Comparison of ENCODE assay signal across 31 cellular contexts in genomic region chr11:30815619-30816018, GRCh38.
"Had no signal": no experiment of that assay in that cellular context is flagged by ENCODE, and none has a peak within 500 bp of the region (broad histone marks: within the 10 kb centered on the region; RNA-seq: fewer than 3 reads in every experiment).

No MANE protein-coding gene starts in this region.

- DNase-seq: activated CD4-positive, alpha-beta memory T cell treated with anti-CD3 and anti-CD28 coated beads, Interleukin-2, amount 10 ng/mL, durations not matched to agents 7 days and 5 days; activated CD4-positive, alpha-beta T cell treated with anti-CD3 and anti-CD28 coated beads for 1 hour; activated CD4-positive, alpha-beta T cell treated with anti-CD3 and anti-CD28 coated beads for 36 hours; activated CD4-positive, alpha-beta T cell treated with anti-CD3 and anti-CD28 coated beads for 48 hours; activated CD4-positive, alpha-beta T cell treated with anti-CD3 and anti-CD28 coated beads, Interleukin-2, amount 10 ng/mL, durations not matched to agents 7 days and 5 days; activated CD4-positive, alpha-beta T cell treated with anti-CD3 and anti-CD28 coated beads, Interleukin-2, amount 50 U/mL, for 48 hours; activated CD4-positive, CD25-positive, alpha-beta regulatory T cell; activated CD8-positive, alpha-beta memory T cell treated with anti-CD3 and anti-CD28 coated beads for 24 hours; activated CD8-positive, alpha-beta memory T cell treated with anti-CD3 and anti-CD28 coated beads, Interleukin-2, amount 10 ng/mL, durations not matched to agents 7 days and 5 days; activated CD8-positive, alpha-beta memory T cell treated with anti-CD3 and anti-CD28 coated beads, Interleukin-2, amount 50 U/mL, for 48 hours; activated CD8-positive, alpha-beta T cell treated with anti-CD3 and anti-CD28 coated beads, Interleukin-2, amount 10 ng/mL, durations not matched to agents 7 days and 5 days; activated effector memory CD4-positive, alpha-beta T cell treated with Interleukin-2 at 50 U/mL for 16 hours; activated gamma-delta T cell treated with Interleukin-2 at 50 U/mL for 16 hours; activated naive CD4-positive, alpha-beta T cell; activated naive CD4-positive, alpha-beta T cell treated with anti-CD3 and anti-CD28 coated beads for 36 hours; activated naive CD4-positive, alpha-beta T cell treated with anti-CD3 and anti-CD28 coated beads, Interleukin-2, amount 50 U/mL, for 16 hours; activated naive CD8-positive, alpha-beta T cell treated with anti-CD3 and anti-CD28 coated beads for 36 hours; activated T-cell treated with anti-CD3 and anti-CD28 coated beads, Interleukin-2, amount 50 U/mL, for 24 hours; activated T-cell treated with anti-CD3 and anti-CD28 coated beads, Interleukin-2, amount 50 U/mL, for 48 hours; adrenal gland; amniotic stem cell; aorta; body of pancreas; brain microvascular endothelial cell; central memory CD4-positive, alpha-beta T cell; T-helper 2 cell; T-helper 9 cell; WERI-Rb-1 had no signal

- ATAC-seq: activated CD4-positive, alpha-beta T cell treated with anti-CD3 and anti-CD28 coated beads for 36 hours; activated CD4-positive, CD25-positive, alpha-beta regulatory T cell treated with anti-CD3 and anti-CD28 coated beads, Interleukin-2, amount 50 U/mL, for 24 hours; activated CD8-positive, alpha-beta memory T cell treated with anti-CD3 and anti-CD28 coated beads, Interleukin-2, amount 10 ng/mL, durations not matched to agents 7 days and 5 days; activated CD8-positive, alpha-beta T cell treated with anti-CD3 and anti-CD28 coated beads, Interleukin-2, amount 10 ng/mL, durations not matched to agents 7 days and 5 days; activated naive CD4-positive, alpha-beta T cell treated with anti-CD3 and anti-CD28 coated beads, Interleukin-2, amount 50 U/mL, for 72 hours; body of pancreas; WTC11 had no signal
